28 cellular contexts compared by ENCODE assay signal in genomic region chr21:41780337-41781046, GRCh38. TPM values are rescaled to one million over a fixed set of nuclear protein-coding genes. Genes with fewer than 3 reads are reported as not detected.
"Had no signal": no experiment of that assay in that cellular context is flagged by ENCODE, and none has a peak within 500 bp of the region (broad histone marks: within the 10 kb centered on the region; RNA-seq: fewer than 3 reads in every experiment).

No MANE protein-coding gene starts in this region.

- H3K4me3 Mint-ChIP-seq: activated CD4-positive, alpha-beta memory T cell treated with anti-CD3 and anti-CD28 coated beads, Interleukin-2, amount 10 ng/mL, durations not matched to agents 7 days and 5 days; activated CD4-positive, alpha-beta T cell treated with anti-CD3 and anti-CD28 coated beads, Interleukin-2, amount 10 ng/mL, durations not matched to agents 7 days and 5 days; activated naive CD8-positive, alpha-beta T cell; activated T-cell treated with anti-CD3 and anti-CD28 coated beads, Interleukin-2, amount 50 U/mL, for 4 hours; activated T-helper 17 cell treated with anti-CD3 and anti-CD28 coated beads, Interleukin-2, amount 50 U/mL, for 72 hours had no signal

- H3K9me3 Mint-ChIP-seq: activated CD4-positive, alpha-beta memory T cell treated with anti-CD3 and anti-CD28 coated beads, Interleukin-2, amount 10 ng/mL, durations not matched to agents 7 days and 5 days; activated CD4-positive, alpha-beta T cell treated with anti-CD3 and anti-CD28 coated beads, Interleukin-2, amount 10 ng/mL, durations not matched to agents 7 days and 5 days; activated T-cell treated with anti-CD3 and anti-CD28 coated beads, Interleukin-2, amount 50 U/mL, for 4 hours; activated T-helper 17 cell treated with anti-CD3 and anti-CD28 coated beads, Interleukin-2, amount 50 U/mL, for 72 hours; effector memory CD8-positive, alpha-beta T cell; WTC11 had no signal

- H3K27me3 ChIP-seq: body of pancreas, foreskin keratinocyte had no signal

- H3K27ac Mint-ChIP-seq: activated CD4-positive, alpha-beta memory T cell treated with anti-CD3 and anti-CD28 coated beads, Interleukin-2, amount 10 ng/mL, durations not matched to agents 7 days and 5 days; activated CD4-positive, alpha-beta T cell treated with anti-CD3 and anti-CD28 coated beads, Interleukin-2, amount 10 ng/mL, durations not matched to agents 7 days and 5 days; activated naive CD8-positive, alpha-beta T cell; activated T-helper 17 cell treated with anti-CD3 and anti-CD28 coated beads, Interleukin-2, amount 50 U/mL, for 72 hours; effector memory CD8-positive, alpha-beta T cell; WTC11 had no signal

- H3K36me3 ChIP-seq: esophagus muscularis mucosa, gastrocnemius medialis, heart left ventricle had no signal

- ATAC-seq: activated T-cell treated with anti-CD3 and anti-CD28 coated beads, Interleukin-2, amount 50 U/mL, for 4 hours; activated T-helper 17 cell treated with anti-CD3 and anti-CD28 coated beads, Interleukin-2, amount 50 U/mL, for 72 hours; body of pancreas; effector memory CD8-positive, alpha-beta T cell; foreskin keratinocyte; gastrocnemius medialis; heart left ventricle had no signal

- DNase-seq: activated CD4-positive, alpha-beta memory T cell treated with anti-CD3 and anti-CD28 coated beads, Interleukin-2, amount 10 ng/mL, durations not matched to agents 7 days and 5 days; activated CD4-positive, alpha-beta T cell treated with anti-CD3 and anti-CD28 coated beads for 1 hour; activated CD4-positive, alpha-beta T cell treated with anti-CD3 and anti-CD28 coated beads for 4 hours; activated CD4-positive, alpha-beta T cell treated with anti-CD3 and anti-CD28 coated beads, Interleukin-2, amount 10 ng/mL, durations not matched to agents 7 days and 5 days; activated CD4-positive, alpha-beta T cell treated with anti-CD3 and anti-CD28 coated beads, Interleukin-2, amount 50 U/mL, for 4 hours; activated CD8-positive, alpha-beta memory T cell treated with anti-CD3 and anti-CD28 coated beads, Interleukin-2, amount 50 U/mL, for 48 hours; activated effector memory CD4-positive, alpha-beta T cell treated with Interleukin-2 at 50 U/mL for 16 hours; activated gamma-delta T cell treated with Interleukin-2 at 50 U/mL for 16 hours; activated naive CD4-positive, alpha-beta T cell treated with anti-CD3 and anti-CD28 coated beads, Interleukin-2, amount 50 U/mL, for 16 hours; activated naive CD4-positive, alpha-beta T cell treated with Interleukin-2 at 50 U/mL for 16 hours; activated T-cell treated with anti-CD3 and anti-CD28 coated beads, Interleukin-2, amount 50 U/mL, for 4 hours; amygdala; body of pancreas; caudate nucleus; cortex of kidney; dermis blood vessel endothelial cell; effector CD4-positive, alpha-beta T cell; effector memory CD8-positive, alpha-beta T cell; erythroblast; foreskin keratinocyte; gastrocnemius medialis; glutamatergic neuron; heart left ventricle; T-helper 2 cell had no signal

- H3K4me3 ChIP-seq: body of pancreas, esophagus muscularis mucosa, gastrocnemius medialis, heart left ventricle had no signal

- H3K27ac ChIP-seq: esophagus muscularis mucosa, foreskin keratinocyte, gastrocnemius medialis, heart left ventricle had no signal

- H3K9me3 ChIP-seq: body of pancreas, esophagus muscularis mucosa, gastrocnemius medialis, heart left ventricle had no signal

- H3K36me3 Mint-ChIP-seq: activated naive CD8-positive, alpha-beta T cell; WTC11 had no signal

RNA-seq across cellular contexts. Expression of gene RIPK4, which starts 13.6 kb away (rescaled TPM):
- total RNA-seq: activated CD4-positive, alpha-beta memory T cell treated with anti-CD3 and anti-CD28 coated beads, Interleukin-2, amount 10 ng/mL, durations not matched to agents 7 days and 5 days had no signal
